9 cellular contexts compared by ENCODE assay signal in the genomic region with DNA sequence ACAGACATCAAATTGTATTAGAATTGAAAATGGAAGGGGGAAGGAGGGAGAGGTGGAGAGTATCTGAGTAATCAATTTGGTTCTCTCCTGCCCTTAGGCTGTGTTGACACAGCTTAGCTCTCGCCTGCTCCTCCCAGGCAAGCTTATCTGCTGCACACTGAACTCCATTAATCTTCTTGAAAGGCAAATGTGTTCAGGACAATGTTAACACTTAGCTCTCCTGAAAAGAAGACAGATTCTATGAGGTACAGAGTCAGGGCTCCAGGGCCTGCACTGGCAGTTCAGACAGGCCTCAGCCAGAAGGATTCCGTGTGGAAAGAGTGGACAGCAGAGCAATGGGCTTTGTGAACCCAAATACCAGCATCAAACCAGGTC.
DNase-seq lines count a peak whose midpoint lies in the region; ATAC-seq, FAIRE-seq and TF ChIP-seq lines count a peak whose summit lies in the region.
"Had no signal": no experiment of that assay in that cellular context is flagged by ENCODE, and none has a peak within 500 bp of the region (broad histone marks: within the 10 kb centered on the region; RNA-seq: fewer than 3 reads in every experiment).

No MANE protein-coding gene starts in this region.

- H3K27ac ChIP-seq in HEK293 (ENCODE audit: extremely low read depth, low read depth, low read length) = peak overlapping the region; percentile 57
- peak overlapping the region; percentile 29 to 41 (median 36) for H3K27ac ChIP-seq in esophagus muscularis mucosa (replicated peaks in 1 of 4)
- H3K27ac ChIP-seq in pancreas = no peak overlapping the region

- WGBS in esophagus muscularis mucosa = 42% methylated on average over 2 of the region's 2 CpGs
- 34 to 36% methylated on average over 2 of the region's 2 CpGs for WGBS in pancreas, 2 donors

- H3K9me3 ChIP-seq in HEK293 (ENCODE audit: control insufficient read depth, insufficient read depth, low read depth, low read length) = no peaks in the 10 kb centered on the region
- no peaks in the 10 kb centered on the region for H3K9me3 ChIP-seq in esophagus muscularis mucosa
- no peaks in the 10 kb centered on the region for H3K9me3 ChIP-seq in pancreas

- POLR2A ChIA-PET in HEK293 (lab: Yijun Ruan, JAX) = interaction anchor here (0.7 kb wide), 1 partner anchor 36 kb away, joined by 3 read pairs; no protein-coding TSS in a partner anchor

- peak; percentile 48 to 96 (median 90) for ATAC-seq in pancreas
- ATAC-seq in GM18505 (IDR thresholded peaks at IDR 0.05; ENCODE audit: unreplicated experiment) = no peak
- ATAC-seq in HG03108 (IDR thresholded peaks at IDR 0.05; ENCODE audit: unreplicated experiment) = no peak
- ATAC-seq in HG02798 (IDR thresholded peaks at IDR 0.05; ENCODE audit: poor library complexity, unreplicated experiment) = no peak
- no peak for ATAC-seq in HG03045 (IDR thresholded peaks at IDR 0.05; ENCODE audit: unreplicated experiment)

- DNase-seq in NCI-H69 (lab: John Stamatoyannopoulos, UW) (peak; percentile 94), esophagus muscularis mucosa (ENCODE audit: extremely low spot score) (peak; percentile 77), pancreas (peak in 1 of 6 donors; percentile 16)

- no peak overlapping the region for H3K4me3 ChIP-seq in HEK293 (ENCODE audit: low read depth, low read length)
- H3K4me3 ChIP-seq in esophagus muscularis mucosa = no peak overlapping the region
- no peak overlapping the region for H3K4me3 ChIP-seq in pancreas

- peaks cover 16% of the 10 kb centered on the region for H3K4me1 ChIP-seq in HEK293 (ENCODE audit: control insufficient read depth, insufficient read depth, low read length)
- peaks cover 17 to 42% (median 37%) of the 10 kb centered on the region in 4 donors for H3K4me1 ChIP-seq in esophagus muscularis mucosa
- peaks cover 0 to 9% (median 7%) of the 10 kb centered on the region in 3 donors for H3K4me1 ChIP-seq in pancreas

- FAIRE-seq in pancreas (lab: Jason Lieb, UNC) = no peak
- FAIRE-seq: colon had no signal

- TF ChIP-seq CTCF in HEK293 (tag by site-specific recombination; IDR thresholded peaks at IDR 0.05) (no peak), esophagus muscularis mucosa (IDR thresholded peaks at IDR 0.05) (no peak), pancreas (IDR thresholded peaks at IDR 0.05) (no peak)

- H3K36me3 ChIP-seq in HEK293 (ENCODE audit: control insufficient read depth in 2 of 2, insufficient read depth in 1 of 2, low read length in 2 of 2) = no peaks in the 10 kb centered on the region
- H3K36me3 ChIP-seq in esophagus muscularis mucosa = no peaks in the 10 kb centered on the region
- no peaks in the 10 kb centered on the region for H3K36me3 ChIP-seq in pancreas

- no peaks in the 10 kb centered on the region for H3K27me3 ChIP-seq in esophagus muscularis mucosa
- no peaks in the 10 kb centered on the region for H3K27me3 ChIP-seq in pancreas

- intact Hi-C loops in esophagus muscularis mucosa (cut with DNase I) = no loop called here
- intact Hi-C loops in pancreas (cut with DNase I) = no loop called here

- TF ChIP-seq POLR2A in esophagus muscularis mucosa (IDR thresholded peaks at IDR 0.05; ENCODE audit: low read depth) (no peak), GM18505 (IDR thresholded peaks at IDR 0.05; ENCODE audit: borderline replicate concordance, extremely low read depth, insufficient read depth, insufficient read length) (no peak)

- CTCF ChIA-PET in HEK293 (lab: Yijun Ruan, JAX) = interaction anchor here (0.7 kb wide), 1 partner anchor 25 kb away, joined by 4 read pairs; no protein-coding TSS in a partner anchor

- no peak for TF ChIP-seq EP300 in esophagus muscularis mucosa (IDR thresholded peaks at IDR 0.05)

TF ChIP-seq in HEK293, 187 proteins besides CTCF, POLR2A, EP300 and RAD21 (continues in another document):
- TF ChIP-seq ZSCAN23 (tag by site-specific recombination; IDR thresholded peaks at IDR 0.05) = no peak
- TF ChIP-seq ZNF266 (tag by site-specific recombination; IDR thresholded peaks at IDR 0.05; ENCODE audit: low read depth) = no peak
- no peak for TF ChIP-seq ZNF629 (tag by site-specific recombination; IDR thresholded peaks at IDR 0.05)
- TF ChIP-seq HOXD13 (CRISPR knock-in tag; IDR thresholded peaks at IDR 0.05; ENCODE audit: borderline replicate concordance) = 0 out of 2 replicates have a peak, but pooled peaks have one; percentile 16
- peak; percentile 97 for TF ChIP-seq MEIS1 (CRISPR knock-in tag; IDR thresholded peaks at IDR 0.05; ENCODE audit: borderline replicate concordance)
- TF ChIP-seq, protein P1, sequence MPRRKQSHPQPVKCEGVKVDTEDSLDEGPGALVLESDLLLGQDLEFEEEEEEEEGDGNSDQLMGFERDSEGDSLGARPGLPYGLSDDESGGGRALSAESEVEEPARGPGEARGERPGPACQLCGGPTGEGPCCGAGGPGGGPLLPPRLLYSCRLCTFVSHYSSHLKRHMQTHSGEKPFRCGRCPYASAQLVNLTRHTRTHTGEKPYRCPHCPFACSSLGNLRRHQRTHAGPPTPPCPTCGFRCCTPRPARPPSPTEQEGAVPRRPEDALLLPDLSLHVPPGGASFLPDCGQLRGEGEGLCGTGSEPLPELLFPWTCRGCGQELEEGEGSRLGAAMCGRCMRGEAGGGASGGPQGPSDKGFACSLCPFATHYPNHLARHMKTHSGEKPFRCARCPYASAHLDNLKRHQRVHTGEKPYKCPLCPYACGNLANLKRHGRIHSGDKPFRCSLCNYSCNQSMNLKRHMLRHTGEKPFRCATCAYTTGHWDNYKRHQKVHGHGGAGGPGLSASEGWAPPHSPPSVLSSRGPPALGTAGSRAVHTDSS (tag by site-specific recombination; IDR thresholded peaks at IDR 0.05) = no peak
- TF ChIP-seq MZF1 (tag by site-specific recombination; IDR thresholded peaks at IDR 0.05; ENCODE audit: borderline replicate concordance) = no peak
- TF ChIP-seq, protein P2, sequence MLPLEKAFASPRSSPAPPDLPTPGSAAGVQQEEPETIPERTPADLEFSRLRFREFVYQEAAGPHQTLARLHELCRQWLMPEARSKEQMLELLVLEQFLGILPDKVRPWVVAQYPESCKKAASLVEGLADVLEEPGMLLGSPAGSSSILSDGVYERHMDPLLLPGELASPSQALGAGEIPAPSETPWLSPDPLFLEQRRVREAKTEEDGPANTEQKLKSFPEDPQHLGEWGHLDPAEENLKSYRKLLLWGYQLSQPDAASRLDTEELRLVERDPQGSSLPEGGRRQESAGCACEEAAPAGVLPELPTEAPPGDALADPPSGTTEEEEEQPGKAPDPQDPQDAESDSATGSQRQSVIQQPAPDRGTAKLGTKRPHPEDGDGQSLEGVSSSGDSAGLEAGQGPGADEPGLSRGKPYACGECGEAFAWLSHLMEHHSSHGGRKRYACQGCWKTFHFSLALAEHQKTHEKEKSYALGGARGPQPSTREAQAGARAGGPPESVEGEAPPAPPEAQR (tag by site-specific recombination; IDR thresholded peaks at IDR 0.05) = no peak
- TF ChIP-seq ZNF555 (tag by site-specific recombination; conservative IDR thresholded peaks at IDR 0.05) = no peak
- TF ChIP-seq, protein P3, sequence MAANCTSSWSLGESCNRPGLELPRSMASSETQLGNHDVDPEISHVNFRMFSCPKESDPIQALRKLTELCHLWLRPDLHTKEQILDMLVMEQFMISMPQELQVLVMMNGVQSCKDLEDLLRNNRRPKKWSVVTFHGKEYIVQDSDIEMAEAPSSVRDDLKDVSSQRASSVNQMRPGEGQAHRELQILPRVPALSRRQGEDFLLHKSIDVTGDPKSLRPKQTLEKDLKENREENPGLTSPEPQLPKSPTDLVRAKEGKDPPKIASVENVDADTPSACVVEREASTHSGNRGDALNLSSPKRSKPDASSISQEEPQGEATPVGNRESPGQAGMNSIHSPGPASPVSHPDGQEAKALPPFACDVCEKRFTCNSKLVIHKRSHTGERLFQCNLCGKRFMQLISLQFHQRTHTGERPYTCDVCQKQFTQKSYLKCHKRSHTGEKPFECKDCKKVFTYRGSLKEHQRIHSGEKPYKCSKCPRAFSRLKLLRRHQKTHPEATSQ (tag by site-specific recombination; IDR thresholded peaks at IDR 0.05) = no peak
- 0 out of 2 replicates have a peak, but pooled peaks have one; percentile 31 for TF ChIP-seq FEZF1 (tag by site-specific recombination; IDR thresholded peaks at IDR 0.05)
- TF ChIP-seq, protein P4, sequence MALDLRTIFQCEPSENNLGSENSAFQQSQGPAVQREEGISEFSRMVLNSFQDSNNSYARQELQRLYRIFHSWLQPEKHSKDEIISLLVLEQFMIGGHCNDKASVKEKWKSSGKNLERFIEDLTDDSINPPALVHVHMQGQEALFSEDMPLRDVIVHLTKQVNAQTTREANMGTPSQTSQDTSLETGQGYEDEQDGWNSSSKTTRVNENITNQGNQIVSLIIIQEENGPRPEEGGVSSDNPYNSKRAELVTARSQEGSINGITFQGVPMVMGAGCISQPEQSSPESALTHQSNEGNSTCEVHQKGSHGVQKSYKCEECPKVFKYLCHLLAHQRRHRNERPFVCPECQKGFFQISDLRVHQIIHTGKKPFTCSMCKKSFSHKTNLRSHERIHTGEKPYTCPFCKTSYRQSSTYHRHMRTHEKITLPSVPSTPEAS (tag by site-specific recombination; IDR thresholded peaks at IDR 0.05) = no peak
- no peak for TF ChIP-seq ZNF76 (tag by site-specific recombination; IDR thresholded peaks at IDR 0.05; ENCODE audit: borderline replicate concordance, low read depth)
- TF ChIP-seq TRIM28 (IDR thresholded peaks at IDR 0.05; ENCODE audit: borderline replicate concordance, low read length) = peak; percentile 86

Comparison
In these comparisons a context has a peak if more than half of its experiments do, and no peak if none do; other contexts are left out.
1. H3K27ac ChIP-seq: peak in HEK293 (single experiment) and esophagus muscularis mucosa (4 of 4); none in pancreas (0 of 4).
2. ATAC-seq: peak in pancreas (4 of 4); none in GM18505 (single experiment), HG03108 (single experiment), HG02798 (single experiment) and HG03045 (single experiment).